Comparison of ENCODE assay signal across 1 cellular context in the genomic region with DNA sequence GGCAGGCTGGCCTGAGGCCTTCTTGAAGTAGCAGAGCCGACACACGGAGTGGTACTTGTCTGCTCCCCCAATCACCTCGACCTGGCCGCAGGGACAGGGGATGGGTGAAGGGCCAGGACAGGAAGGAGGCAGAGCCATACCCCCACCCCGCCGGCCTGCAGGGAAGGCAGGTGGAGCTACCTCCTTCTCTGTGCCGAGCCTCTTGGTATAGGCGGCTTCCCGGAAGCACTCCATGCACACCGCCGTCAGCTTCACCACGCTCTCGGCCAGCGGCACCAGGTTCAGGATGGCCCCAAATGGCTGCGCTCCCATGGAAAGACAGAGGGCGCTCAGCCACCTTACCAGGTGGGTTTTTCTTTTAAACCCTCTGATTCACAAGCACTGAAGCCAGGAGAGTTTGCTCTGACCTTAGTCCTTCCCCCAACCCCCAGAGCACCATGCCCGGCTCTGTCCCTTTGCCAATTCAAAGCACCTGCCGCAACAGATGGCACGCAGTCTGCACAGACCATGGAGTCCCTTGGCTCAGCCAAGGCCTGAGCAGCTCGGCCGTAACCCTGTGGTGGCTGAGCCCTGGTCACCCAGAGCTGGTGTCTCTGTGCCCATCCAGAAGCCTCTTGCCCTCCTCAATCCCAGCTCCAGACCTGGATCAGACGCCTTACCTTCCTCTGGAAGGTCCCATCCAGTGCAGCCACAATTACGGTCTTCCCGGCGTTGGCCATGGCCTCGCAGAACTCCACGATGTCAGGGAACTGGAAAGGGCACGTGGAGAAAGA.
A peak's percentile ranks its signal among the peaks of the same experiment; 100 is the strongest.
TF ChIP-seq lines count a peak whose summit lies in the region.

No MANE protein-coding gene starts in this region.

TF ChIP-seq in liver, 16 proteins besides CTCF, POLR2A, EP300 and RAD21 (continued from another document):
- TF ChIP-seq FOXA2 (IDR thresholded peaks at IDR 0.05) (no peak), SP1 (IDR thresholded peaks at IDR 0.05) (peak; percentile 40), HNF4G (IDR thresholded peaks at IDR 0.05) (no peak), NR2F2 (IDR thresholded peaks at IDR 0.05) (no peak)
- TF ChIP-seq, protein P1, sequence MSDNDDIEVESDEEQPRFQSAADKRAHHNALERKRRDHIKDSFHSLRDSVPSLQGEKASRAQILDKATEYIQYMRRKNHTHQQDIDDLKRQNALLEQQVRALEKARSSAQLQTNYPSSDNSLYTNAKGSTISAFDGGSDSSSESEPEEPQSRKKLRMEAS (IDR thresholded peaks at IDR 0.05), result peak; percentile 76
